21 cellular contexts compared by ENCODE assay signal in genomic region chr19:46308510-46308909, GRCh38. TPM values are rescaled to one million over a fixed set of nuclear protein-coding genes. Genes with fewer than 3 reads are reported as not detected.
DNase-seq lines count a peak whose midpoint lies in the region; ATAC-seq, FAIRE-seq and TF ChIP-seq lines count a peak whose summit lies in the region.
"Had no signal": no experiment of that assay in that cellular context is flagged by ENCODE, and none has a peak within 500 bp of the region (broad histone marks: within the 10 kb centered on the region; RNA-seq: fewer than 3 reads in every experiment).

No MANE protein-coding gene starts in this region.

- H3K4me1 Mint-ChIP-seq in chondrocyte (ENCODE audit: low read depth), result peaks cover 13% of the 10 kb centered on the region

- peaks cover 64% of the 10 kb centered on the region for H3K36me3 Mint-ChIP-seq in chondrocyte (ENCODE audit: low read depth)

- RAD21 ChIA-PET in HCT116 (lab: Charles Lee; ENCODE audit: low non-redundant PET in 1 of 2, low total read pairs in 2 of 2, uncharacterized antibody in 2 of 2, unreplicated experiment in 2 of 2), result no interaction called here

- H3K27ac ChIP-seq in HCT116 (ENCODE audit: low read depth, low read length) (no peak overlapping the region), kidney (ENCODE audit: low read depth in 2 of 2, low read length in 2 of 2) (no peak overlapping the region), upper lobe of left lung (peak overlapping the region in 3 of 4 donors; percentile 35 to 97 (median 49))
- H3K27ac ChIP-seq: GM23248 had no signal

- no peak overlapping the region for H3K4me3 ChIP-seq in HCT116 (replicated peaks in 1 of 2; ENCODE audit: low read depth in 1 of 2, low read length in 2 of 2)
- no peak overlapping the region for H3K4me3 ChIP-seq in kidney (ENCODE audit: low read length in 2 of 2)
- H3K4me3 ChIP-seq in upper lobe of left lung, result no peak overlapping the region
- H3K4me3 ChIP-seq: GM23248 had no signal

- no peak overlapping the region for H3K4me2 ChIP-seq in HCT116 (ENCODE audit: low read length)

- H3K9me3 ChIP-seq in HCT116 (ENCODE audit: control insufficient read depth in 1 of 2, insufficient read depth in 1 of 2, low read depth in 1 of 2, low read length in 2 of 2) (peaks cover 6 to 12% of the 10 kb centered on the region in 2 experiments; a peak in 2 of 4 replicates), kidney (ENCODE audit: control insufficient read depth in 1 of 2, low read length in 2 of 2) (no peaks in the 10 kb centered on the region), upper lobe of left lung (no peaks in the 10 kb centered on the region)

- H4K20me1 ChIP-seq in HCT116 (ENCODE audit: insufficient read depth), result no peaks in the 10 kb centered on the region

- DNase-seq in HCT116 (ENCODE audit: low read depth, low spot score) (no peak), chondrocyte (ENCODE audit: low spot score) (peak; percentile 92), kidney (peak; percentile 59), upper lobe of left lung (no peak), glomerular visceral epithelial cell (ENCODE audit: extremely low spot score) (no peak)
- DNase-seq: C1 segment of cervical spinal cord; Calu3; CD4-positive, alpha-beta memory T cell; COR-L47; DMS53; DMS79 treated with DMSO at 0.1 percent for 48 hours; GM23248; H7; HCEC 1CT had no signal

- CTCF ChIA-PET in HCT116 (lab: Charles Lee), result interaction anchor here (0.6 kb wide), 1 partner anchor 37 kb away, joined by 3 read pairs; no protein-coding TSS in a partner anchor

- TF ChIP-seq POLR2A in HCT116 (IDR thresholded peaks at IDR 0.05; ENCODE audit: borderline replicate concordance, extremely low read depth, insufficient read depth, insufficient read length), result no peak
- no peak for TF ChIP-seq POLR2A in upper lobe of left lung (IDR thresholded peaks at IDR 0.05)

- no TSS peak for BruUV-seq in HCT116 (replicated peaks; lab: Mats Ljungman, UMichigan)

- POLR2A ChIA-PET in HCT116 (lab: Charles Lee), result no interaction called here

- no peaks in the 10 kb centered on the region for H3K27me3 Mint-ChIP-seq in chondrocyte (ENCODE audit: low read depth)

- H3K9ac ChIP-seq in HCT116 (ENCODE audit: low read length), result no peak overlapping the region
- H3K9ac ChIP-seq in kidney (ENCODE audit: low read length in 2 of 2), result no peak overlapping the region
- H3K9ac ChIP-seq: GM23248 had no signal

- no peak overlapping the region for H3K27ac Mint-ChIP-seq in chondrocyte (ENCODE audit: unreplicated experiment)

- H3K4me3 Mint-ChIP-seq in chondrocyte (ENCODE audit: unreplicated experiment), result no peak overlapping the region
- H3K4me3 Mint-ChIP-seq: CD4-positive, alpha-beta memory T cell had no signal

- peaks cover 8% of the 10 kb centered on the region for H3K9me3 Mint-ChIP-seq in chondrocyte (ENCODE audit: low read depth)

- TF ChIP-seq CTCF in HCT116 (IDR thresholded peaks at IDR 0.05 in 2 of 3, conservative IDR thresholded peaks at IDR 0.05 in 1 of 3; ENCODE audit: borderline replicate concordance in 1 of 3, insufficient read depth in 1 of 3, low read depth in 2 of 3, low read length in 2 of 3), result no peak
- TF ChIP-seq CTCF in chondrocyte (IDR thresholded peaks at IDR 0.05), result no peak
- no peak for TF ChIP-seq CTCF in kidney (IDR thresholded peaks at IDR 0.05; ENCODE audit: borderline replicate concordance, extremely low read depth, insufficient read depth)
- TF ChIP-seq CTCF in upper lobe of left lung (IDR thresholded peaks at IDR 0.05), result no peak

- H3K79me2 ChIP-seq in HCT116 (ENCODE audit: insufficient read depth, low read length), result no peaks in the 10 kb centered on the region

- H3K9me2 ChIP-seq in HCT116 (ENCODE audit: insufficient read depth), result no peaks in the 10 kb centered on the region

- no peak for ATAC-seq in HCT116
- peak in 1 of 2 donors; percentile 6 for ATAC-seq in upper lobe of left lung (ENCODE audit: low FRiP score in 2 of 2)
- no peak for ATAC-seq in GM19467 (IDR thresholded peaks at IDR 0.05; ENCODE audit: unreplicated experiment)

- no peak for FAIRE-seq in kidney (lab: Jason Lieb, UNC)
- FAIRE-seq: G401.6, GM12892, H1 had no signal

- intact Hi-C loops in HCT116 (cut with micrococcal nuclease), result no loop called here
- intact Hi-C loops in kidney (cut with DNase I), result no loop called here

- H3K36me3 ChIP-seq in HCT116 (ENCODE audit: control insufficient read depth in 1 of 2, insufficient read depth in 2 of 2, low read length in 2 of 2), result no peaks in the 10 kb centered on the region
- no peaks in the 10 kb centered on the region for H3K36me3 ChIP-seq in kidney (ENCODE audit: control insufficient read depth in 1 of 2, insufficient read depth in 2 of 2, low read length in 2 of 2)
- H3K36me3 ChIP-seq in upper lobe of left lung, result peaks cover 7 to 88% (median 46%) of the 10 kb centered on the region in 4 donors

- no peak for TF ChIP-seq RAD21 in HCT116 (IDR thresholded peaks at IDR 0.05; ENCODE audit: low read depth)

- H3K4me1 ChIP-seq in HCT116 (ENCODE audit: control insufficient read depth in 1 of 2, insufficient read depth in 2 of 2, low read length in 2 of 2) (peaks cover 3 to 7% of the 10 kb centered on the region in 2 experiments; a peak in 3 of 4 replicates), kidney (ENCODE audit: control insufficient read depth in 1 of 2, insufficient read depth in 1 of 2, low read depth in 1 of 2, low read length in 2 of 2) (no peaks in the 10 kb centered on the region), upper lobe of left lung (peaks cover 9 to 23% (median 15%) of the 10 kb centered on the region in 4 donors)

- no peak for TF ChIP-seq EP300 in upper lobe of left lung (IDR thresholded peaks at IDR 0.05)

- no peaks in the 10 kb centered on the region for H3K27me3 ChIP-seq in HCT116 (ENCODE audit: insufficient read depth, low read length)
- H3K27me3 ChIP-seq in upper lobe of left lung, result no peaks in the 10 kb centered on the region

- 86 to 88% methylated on average over 1 to 15 of the region's 15 CpGs for WGBS in upper lobe of left lung, 2 donors

- H2AFZ ChIP-seq in HCT116 (ENCODE audit: low read depth, low read length, poor library complexity, severe bottlenecking), result no peak overlapping the region
- H2AFZ ChIP-seq: GM23248 had no signal

TF ChIP-seq in HCT116, 20 proteins besides CTCF, POLR2A, EP300 and RAD21:
- no peak for TF ChIP-seq JUND (IDR thresholded peaks at IDR 0.05)
- TF ChIP-seq CBX3 (IDR thresholded peaks at IDR 0.05; ENCODE audit: low read depth), result no peak
- TF ChIP-seq MAX (IDR thresholded peaks at IDR 0.05), result no peak
- TF ChIP-seq ZFX (IDR thresholded peaks at IDR 0.05), result 0 out of 2 replicates have a peak, but pooled peaks have one; percentile 9
- TF ChIP-seq ELF1 (IDR thresholded peaks at IDR 0.05; ENCODE audit: borderline replicate concordance, low read depth), result no peak
- no peak for TF ChIP-seq EZH2phosphoT487 (IDR thresholded peaks at IDR 0.05; ENCODE audit: borderline replicate concordance)
- TF ChIP-seq SRF (IDR thresholded peaks at IDR 0.05; ENCODE audit: low read depth), result no peak
- no peak for TF ChIP-seq CEBPB (IDR thresholded peaks at IDR 0.05; ENCODE audit: low read depth)
- no peak for TF ChIP-seq ATF3 (IDR thresholded peaks at IDR 0.05)

RNA-seq across cellular contexts. Expression of gene HIF3A, which starts 11.7 kb away (rescaled TPM):
- total RNA-seq in HCT116 (2021; ENCODE audit: unreplicated experiment) (0.98 TPM), chondrocyte (78.3 to 113 TPM (median 88.1 TPM) in 3 replicates), kidney (40.4 TPM), upper lobe of left lung (1,000 to 10,000 TPM in 1 of 6 donors, 100 to 1,000 TPM in 1, 10 to 100 TPM in 4; 42.3 to 1,057 (median 61.3) TPM)
- polyA plus RNA-seq in HCT116 (2012), result 0.19 and 0.27 TPM in 2 replicates
- 3.3 TPM for polyA plus RNA-seq in kidney (ENCODE audit: insufficient read depth, low read depth, low replicate concordance)
- total RNA-seq: A172; CD4-positive, alpha-beta memory T cell; Daoy; GM23248 had no signal
- polyA plus RNA-seq: BJ; CD4-positive, alpha-beta memory T cell had no signal

RNA-seq across cellular contexts. Expression of gene PPP5C, which starts 38.4 kb away (rescaled TPM):
- total RNA-seq in HCT116 (2021; ENCODE audit: unreplicated experiment) (102 TPM), chondrocyte (62.5 to 90.6 TPM (median 62.6 TPM) in 3 replicates), kidney (63.7 TPM), upper lobe of left lung (100 to 1,000 TPM in 1 of 6 donors, 10 to 100 TPM in 5; 54.7 to 120 (median 66.0) TPM)
- polyA plus RNA-seq in HCT116 (2012), result 99.9 and 106 TPM in 2 replicates
- 54.3 TPM for polyA plus RNA-seq in kidney (ENCODE audit: insufficient read depth, low read depth, low replicate concordance)

Comparison
In these comparisons a context has a peak if more than half of its experiments do, and no peak if none do; other contexts are left out.
1. DNase-seq: peak in chondrocyte (single experiment) and kidney (single experiment); none in HCT116 (single experiment), upper lobe of left lung (0 of 2) and glomerular visceral epithelial cell (single experiment).
2. H3K27ac ChIP-seq: peak in upper lobe of left lung (3 of 4); none in HCT116 (single experiment) and kidney (0 of 2).
3. RNA of gene HIF3A, which starts 11.7 kb away (total RNA-seq): 78.3 to 113 TPM in chondrocyte, 42.3 to 1,057 TPM in upper lobe of left lung and 40.4 TPM in kidney (single experiment); 0.98 TPM in HCT116 (single experiment); every median in the first group is over 10 times any median in the second.